27 cellular contexts compared by ENCODE assay signal in genomic region chr12:102388469-102388868, GRCh38.
"Had no signal": no experiment of that assay in that cellular context is flagged by ENCODE, and none has a peak within 500 bp of the region (broad histone marks: within the 10 kb centered on the region; RNA-seq: fewer than 3 reads in every experiment).

No MANE protein-coding gene starts in this region.

- H3K4me3 ChIP-seq: body of pancreas, colonic mucosa, left lung, lower lobe of right lung, neural progenitor cell, psoas muscle, stomach, suprapubic skin, tibial artery, upper lobe of right lung had no signal

- H3K27ac ChIP-seq: body of pancreas, colonic mucosa, epithelial cell of prostate, left lung, lower lobe of right lung, neural progenitor cell, parathyroid adenoma, psoas muscle, stomach, suprapubic skin, tibial artery, upper lobe of right lung had no signal

- H2AFZ ChIP-seq: neural progenitor cell, parathyroid adenoma had no signal

- H3K4me2 ChIP-seq: neural progenitor cell had no signal

- DNase-seq: activated B cell treated with CpG ODN at 0.5 μM for 24 hours; activated CD4-positive, alpha-beta T cell treated with anti-CD3 and anti-CD28 coated beads, Interleukin-2, amount 50 U/mL, for 1 hour; activated CD8-positive, alpha-beta T cell treated with anti-CD3 and anti-CD28 coated beads for 36 hours; activated naive CD4-positive, alpha-beta T cell; activated T-cell treated with anti-CD3 and anti-CD28 coated beads, Interleukin-2, amount 50 U/mL, for 48 hours; anterior cingulate cortex; body of pancreas; cerebellar nuclear complex; colonic mucosa; effector CD8-positive, alpha-beta T cell; kidney glomerular epithelial cell; left lung; lower lobe of right lung; mesendoderm; natural killer cell; occipital lobe; psoas muscle; stimulated activated CD4-positive, alpha-beta T cell treated with anti-CD3 and anti-CD28 coated beads, Interleukin-15, amount 100 ng/mL, for 24 hours; stimulated activated CD4-positive, alpha-beta T cell treated with anti-CD3 and anti-CD28 coated beads, Interleukin-2, amount 100 ng/mL, for 24 hours; stimulated activated naive B cell treated with anti-CD40 and anti-IgM and Interleukin-4, amounts not matched to agents 10 μg/mL and 1 μg/mL and 100 μg/mL, for 72 hours; stomach; tibial artery; upper lobe of right lung had no signal

- H3K79me2 ChIP-seq: parathyroid adenoma had no signal

- H3K27me3 ChIP-seq: body of pancreas, colonic mucosa, left lung, neural progenitor cell, stomach, suprapubic skin, tibial artery, upper lobe of right lung had no signal

- H3K9me3 ChIP-seq: body of pancreas, colonic mucosa, lower lobe of right lung, upper lobe of right lung had no signal

- H3K4me1 ChIP-seq: colonic mucosa, lower lobe of right lung, neural progenitor cell, parathyroid adenoma, psoas muscle, suprapubic skin, tibial artery, upper lobe of right lung had no signal

- H3K9ac ChIP-seq: neural progenitor cell, parathyroid adenoma had no signal

- H3K36me3 ChIP-seq: colonic mucosa, left lung, lower lobe of right lung, neural progenitor cell, stomach, suprapubic skin, tibial artery, upper lobe of right lung had no signal
